ENCODE assay signal across 40 cellular contexts in the genomic region with DNA sequence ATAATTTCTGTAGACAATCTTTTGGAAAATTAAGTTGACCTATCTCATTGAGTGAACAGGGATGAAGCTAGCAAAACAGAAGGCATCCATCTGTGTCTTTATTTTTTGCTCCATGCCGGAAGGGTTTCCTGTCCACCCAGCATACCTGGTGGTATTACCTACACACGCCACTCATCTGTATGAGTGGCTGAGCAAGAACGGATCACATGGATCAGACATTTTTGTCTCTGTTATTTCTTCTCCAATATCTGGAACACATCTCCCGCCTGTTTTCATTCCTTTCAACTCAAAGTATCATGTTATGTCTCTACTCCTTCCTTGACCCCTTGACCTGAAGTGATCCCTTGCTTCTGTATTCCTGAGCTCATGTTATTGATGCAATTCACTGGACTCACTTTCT. TPM values are rescaled to one million over a fixed set of nuclear protein-coding genes. Genes with fewer than 3 reads are reported as not detected.
"Had no signal": no experiment of that assay in that cellular context is flagged by ENCODE, and none has a peak within 500 bp of the region (broad histone marks: within the 10 kb centered on the region; RNA-seq: fewer than 3 reads in every experiment).

No MANE protein-coding gene starts in this region.

- H3K4me1 Mint-ChIP-seq: activated naive CD4-positive, alpha-beta T cell treated with anti-CD3 and anti-CD28 coated beads, Interleukin-2, amount 10 ng/mL, durations not matched to agents 7 days and 5 days; activated naive CD4-positive, alpha-beta T cell treated with anti-CD3 and anti-CD28 coated beads, Interleukin-2, amount 50 U/mL, for 24 hours; activated naive CD8-positive, alpha-beta T cell treated with anti-CD3 and anti-CD28 coated beads for 36 hours; activated naive CD8-positive, alpha-beta T cell treated with anti-CD3 and anti-CD28 coated beads, Interleukin-2, amount 10 ng/mL, durations not matched to agents 7 days and 5 days; activated naive CD8-positive, alpha-beta T cell treated with anti-CD3 and anti-CD28 coated beads, Interleukin-2, amount 50 U/mL, for 24 hours; activated T-helper 17 cell treated with anti-CD3 and anti-CD28 coated beads, Interleukin-2, amount 50 U/mL, for 72 hours; central memory CD8-positive, alpha-beta T cell had no signal

- H3K4me1 ChIP-seq: adrenal gland, ascending aorta, body of pancreas, breast epithelium had no signal

- FAIRE-seq: astrocyte, bronchial epithelial cell had no signal

- H3K4me3 Mint-ChIP-seq: activated naive CD4-positive, alpha-beta T cell treated with anti-CD3 and anti-CD28 coated beads for 36 hours; activated naive CD4-positive, alpha-beta T cell treated with anti-CD3 and anti-CD28 coated beads, Interleukin-2, amount 10 ng/mL, durations not matched to agents 7 days and 5 days; activated naive CD4-positive, alpha-beta T cell treated with anti-CD3 and anti-CD28 coated beads, Interleukin-2, amount 50 U/mL, for 24 hours; activated naive CD8-positive, alpha-beta T cell; activated naive CD8-positive, alpha-beta T cell treated with anti-CD3 and anti-CD28 coated beads for 36 hours; activated naive CD8-positive, alpha-beta T cell treated with anti-CD3 and anti-CD28 coated beads, Interleukin-2, amount 10 ng/mL, durations not matched to agents 7 days and 5 days; activated naive CD8-positive, alpha-beta T cell treated with anti-CD3 and anti-CD28 coated beads, Interleukin-2, amount 50 U/mL, for 24 hours; activated T-cell treated with anti-CD3 and anti-CD28 coated beads, Interleukin-2, amount 50 U/mL, for 24 hours; activated T-cell treated with anti-CD3 and anti-CD28 coated beads, Interleukin-2, amount 50 U/mL, for 4 hours; activated T-cell treated with anti-CD3 and anti-CD28 coated beads, Interleukin-2, amount 50 U/mL, for 72 hours; activated T-helper 1 cell treated with anti-CD3 and anti-CD28 coated beads, Interleukin-12 subunit alpha, Interleukin-12 subunit beta, Interleukin-2, Interleukin-4 antibody, amounts not matched to agents 30 ng/mL and 10 ng/mL and 1 ng/mL, durations not matched to agents 14 hours and 24 hours and 36 hours; activated T-helper 17 cell treated with anti-CD3 and anti-CD28 coated beads, Interleukin-2, amount 50 U/mL, for 72 hours; brain; central memory CD8-positive, alpha-beta T cell had no signal

- DNase-seq: activated effector memory CD4-positive, alpha-beta T cell treated with anti-CD3 and anti-CD28 coated beads, Interleukin-2, amount 50 U/mL, for 16 hours; activated effector memory CD4-positive, alpha-beta T cell treated with Interleukin-2 at 50 U/mL for 16 hours; activated gamma-delta T cell; activated gamma-delta T cell treated with Interleukin-2 at 50 U/mL for 16 hours; activated naive CD4-positive, alpha-beta T cell; activated naive CD4-positive, alpha-beta T cell treated with anti-CD3 and anti-CD28 coated beads for 36 hours; activated naive CD4-positive, alpha-beta T cell treated with anti-CD3 and anti-CD28 coated beads, Interleukin-2, amount 10 ng/mL, durations not matched to agents 7 days and 5 days; activated naive CD4-positive, alpha-beta T cell treated with anti-CD3 and anti-CD28 coated beads, Interleukin-2, amount 50 U/mL, for 16 hours; activated naive CD4-positive, alpha-beta T cell treated with Interleukin-2 at 50 U/mL for 16 hours; activated naive CD8-positive, alpha-beta T cell treated with anti-CD3 and anti-CD28 coated beads for 36 hours; activated naive CD8-positive, alpha-beta T cell treated with anti-CD3 and anti-CD28 coated beads, Interleukin-2, amount 10 ng/mL, durations not matched to agents 7 days and 5 days; activated naive CD8-positive, alpha-beta T cell treated with anti-CD3 and anti-CD28 coated beads, Interleukin-2, amount 50 U/mL, for 24 hours; activated T-cell treated with anti-CD3 and anti-CD28 coated beads, Interleukin-2, amount 50 U/mL, for 1 hour; activated T-cell treated with anti-CD3 and anti-CD28 coated beads, Interleukin-2, amount 50 U/mL, for 24 hours; activated T-cell treated with anti-CD3 and anti-CD28 coated beads, Interleukin-2, amount 50 U/mL, for 4 hours; activated T-cell treated with anti-CD3 and anti-CD28 coated beads, Interleukin-2, amount 50 U/mL, for 48 hours; activated T-cell treated with anti-CD3 and anti-CD28 coated beads, Interleukin-2, amount 50 U/mL, for 72 hours; adrenal gland; amniotic stem cell; amygdala; anterior cingulate cortex; aorta; body of pancreas; brain microvascular endothelial cell; caudate nucleus; central memory CD4-positive, alpha-beta T cell; cerebellar nuclear complex had no signal

- H3K9me3 Mint-ChIP-seq: activated naive CD4-positive, alpha-beta T cell treated with anti-CD3 and anti-CD28 coated beads for 36 hours; activated naive CD4-positive, alpha-beta T cell treated with anti-CD3 and anti-CD28 coated beads, Interleukin-2, amount 10 ng/mL, durations not matched to agents 7 days and 5 days; activated naive CD4-positive, alpha-beta T cell treated with anti-CD3 and anti-CD28 coated beads, Interleukin-2, amount 50 U/mL, for 72 hours; activated naive CD8-positive, alpha-beta T cell treated with anti-CD3 and anti-CD28 coated beads, Interleukin-2, amount 50 U/mL, for 24 hours; activated T-cell treated with anti-CD3 and anti-CD28 coated beads, Interleukin-2, amount 50 U/mL, for 24 hours; activated T-cell treated with anti-CD3 and anti-CD28 coated beads, Interleukin-2, amount 50 U/mL, for 4 hours; activated T-helper 17 cell treated with anti-CD3 and anti-CD28 coated beads, Interleukin-2, amount 50 U/mL, for 72 hours; brain had no signal

- H3K27me3 Mint-ChIP-seq: activated naive CD4-positive, alpha-beta T cell treated with anti-CD3 and anti-CD28 coated beads, Interleukin-2, amount 10 ng/mL, durations not matched to agents 7 days and 5 days; activated naive CD8-positive, alpha-beta T cell treated with anti-CD3 and anti-CD28 coated beads, Interleukin-2, amount 10 ng/mL, durations not matched to agents 7 days and 5 days; central memory CD8-positive, alpha-beta T cell had no signal

- H3K4me3 ChIP-seq: adrenal gland, ascending aorta, body of pancreas, breast epithelium, cardiac muscle cell had no signal

- ATAC-seq: activated naive CD4-positive, alpha-beta T cell treated with anti-CD3 and anti-CD28 coated beads, Interleukin-2, amount 50 U/mL, for 72 hours; activated naive CD8-positive, alpha-beta T cell treated with anti-CD3 and anti-CD28 coated beads, Interleukin-2, amount 50 U/mL, for 24 hours; activated T-cell treated with anti-CD3 and anti-CD28 coated beads, Interleukin-2, amount 50 U/mL, for 4 hours; activated T-cell treated with anti-CD3 and anti-CD28 coated beads, Interleukin-2, amount 50 U/mL, for 72 hours; activated T-helper 17 cell treated with anti-CD3 and anti-CD28 coated beads, Interleukin-2, amount 50 U/mL, for 72 hours; body of pancreas had no signal

- H3K36me3 ChIP-seq: adrenal gland, ascending aorta, brain microvascular endothelial cell, breast epithelium, cardiac muscle cell had no signal

- H3K9me3 ChIP-seq: adrenal gland, ascending aorta, body of pancreas, breast epithelium had no signal

- H3K27ac ChIP-seq: adrenal gland, ascending aorta, body of pancreas, brain microvascular endothelial cell, breast epithelium, cardiac muscle cell had no signal

- H3K36me3 Mint-ChIP-seq: activated naive CD4-positive, alpha-beta T cell treated with anti-CD3 and anti-CD28 coated beads, Interleukin-2, amount 10 ng/mL, durations not matched to agents 7 days and 5 days; activated naive CD4-positive, alpha-beta T cell treated with anti-CD3 and anti-CD28 coated beads, Interleukin-2, amount 50 U/mL, for 24 hours; activated naive CD4-positive, alpha-beta T cell treated with anti-CD3 and anti-CD28 coated beads, Interleukin-2, amount 50 U/mL, for 72 hours; activated naive CD8-positive, alpha-beta T cell; activated naive CD8-positive, alpha-beta T cell treated with anti-CD3 and anti-CD28 coated beads for 36 hours; activated naive CD8-positive, alpha-beta T cell treated with anti-CD3 and anti-CD28 coated beads, Interleukin-2, amount 10 ng/mL, durations not matched to agents 7 days and 5 days; brain had no signal

- H3K27ac Mint-ChIP-seq: activated naive CD4-positive, alpha-beta T cell treated with anti-CD3 and anti-CD28 coated beads for 36 hours; activated naive CD4-positive, alpha-beta T cell treated with anti-CD3 and anti-CD28 coated beads, Interleukin-2, amount 10 ng/mL, durations not matched to agents 7 days and 5 days; activated naive CD4-positive, alpha-beta T cell treated with anti-CD3 and anti-CD28 coated beads, Interleukin-2, amount 50 U/mL, for 24 hours; activated naive CD4-positive, alpha-beta T cell treated with anti-CD3 and anti-CD28 coated beads, Interleukin-2, amount 50 U/mL, for 72 hours; activated naive CD8-positive, alpha-beta T cell; activated naive CD8-positive, alpha-beta T cell treated with anti-CD3 and anti-CD28 coated beads for 36 hours; activated naive CD8-positive, alpha-beta T cell treated with anti-CD3 and anti-CD28 coated beads, Interleukin-2, amount 10 ng/mL, durations not matched to agents 7 days and 5 days; activated naive CD8-positive, alpha-beta T cell treated with anti-CD3 and anti-CD28 coated beads, Interleukin-2, amount 50 U/mL, for 24 hours; activated T-cell treated with anti-CD3 and anti-CD28 coated beads, Interleukin-2, amount 50 U/mL, for 24 hours; activated T-helper 1 cell treated with anti-CD3 and anti-CD28 coated beads, Interleukin-12 subunit alpha, Interleukin-12 subunit beta, Interleukin-2, Interleukin-4 antibody, amounts not matched to agents 30 ng/mL and 10 ng/mL and 1 ng/mL, durations not matched to agents 14 hours and 24 hours and 36 hours; activated T-helper 17 cell treated with anti-CD3 and anti-CD28 coated beads, Interleukin-2, amount 50 U/mL, for 72 hours; activated T-helper 2 cell treated with anti-CD3 and anti-CD28 coated beads, Interferon-gamma antibody, Interleukin-2, Interleukin-4, amounts not matched to agents 10 μg/mL and 5 μg/mL and 100 μg/mL, durations not matched to agents 14 hours and 24 hours and 36 hours; brain had no signal

- H3K27me3 ChIP-seq: adrenal gland, ascending aorta, body of pancreas, brain microvascular endothelial cell, breast epithelium, cardiac muscle cell had no signal

RNA-seq across cellular contexts. Expression of a gene that starts 24.7 kb away (rescaled TPM):
- total RNA-seq: activated naive CD4-positive, alpha-beta T cell treated with anti-CD3 and anti-CD28 coated beads for 36 hours had no signal
